12 cellular contexts compared by ENCODE assay signal in genomic region chr6:146990821-146991798, GRCh38.
DNase-seq lines count a peak whose midpoint lies in the region; ATAC-seq and TF ChIP-seq lines count a peak whose summit lies in the region.
"Had no signal": no experiment of that assay in that cellular context is flagged by ENCODE, and none has a peak within 500 bp of the region (broad histone marks: within the 10 kb centered on the region; RNA-seq: fewer than 3 reads in every experiment).

No MANE protein-coding gene starts in this region.

- WGBS in spleen, 5 donors: 77 to 90% (median 84%) methylated on average over 11 of the region's 11 CpGs
- 85 to 88% methylated on average over 11 of the region's 11 CpGs for WGBS in thyroid gland, 2 donors

- in situ Hi-C loops in Panc1 (cut with HindIII; ENCODE audit: low pct_unique_long_range_greater_than_20kb, low sequenced_read_pairs): no loop called here

- TF ChIP-seq CTCF in Panc1 (IDR thresholded peaks at IDR 0.05) (no peak), mucosa of descending colon (IDR thresholded peaks at IDR 0.05) (no peak), lower lobe of right lung (IDR thresholded peaks at IDR 0.05) (no peak), spleen (IDR thresholded peaks at IDR 0.05 in 8 of 11, conservative IDR thresholded peaks at IDR 0.05 in 3 of 11) (no peak), thyroid gland (IDR thresholded peaks at IDR 0.05) (no peak)

- intact Hi-C loops in Panc1 (cut with micrococcal nuclease; ENCODE audit: unreplicated experiment): no loop called here
- intact Hi-C loops in mucosa of descending colon (cut with DNase I, micrococcal nuclease): no loop called here
- intact Hi-C loops in lower lobe of right lung (cut with DNase I): no loop called here
- intact Hi-C loops in spleen (cut with DNase I; ENCODE audit: low total_unique reads): no loop called here
- intact Hi-C loops in thyroid gland (cut with DNase I): no loop called here

- H3K27me3 ChIP-seq in Panc1 (ENCODE audit: control insufficient read depth, insufficient read depth, low read length): no peaks in the 10 kb centered on the region
- H3K27me3 ChIP-seq in lower lobe of right lung (ENCODE audit: low read depth): no peaks in the 10 kb centered on the region
- H3K27me3 ChIP-seq in spleen (replicated peaks in 1 of 7): no peaks in the 10 kb centered on the region
- H3K27me3 ChIP-seq in thyroid gland: no peaks in the 10 kb centered on the region
- H3K27me3 ChIP-seq: body of pancreas had no signal

- no peak for ATAC-seq in Panc1
- ATAC-seq in mucosa of descending colon: peak; percentile 95
- no peak for ATAC-seq in lower lobe of right lung
- ATAC-seq: body of pancreas had no signal

- H3K27ac ChIP-seq in Panc1 (ENCODE audit: low read length): peak overlapping the region; percentile 53; the same call in 1 of the 2 replicates
- H3K27ac ChIP-seq in lower lobe of right lung: no peak overlapping the region
- no peak overlapping the region for H3K27ac ChIP-seq in spleen
- no peak overlapping the region for H3K27ac ChIP-seq in thyroid gland
- H3K27ac ChIP-seq: body of pancreas had no signal

- no peaks in the 10 kb centered on the region for H3K36me3 ChIP-seq in Panc1 (ENCODE audit: control insufficient read depth, insufficient read depth, low read length)
- no peaks in the 10 kb centered on the region for H3K36me3 ChIP-seq in mucosa of descending colon (ENCODE audit: low read depth)
- no peaks in the 10 kb centered on the region for H3K36me3 ChIP-seq in lower lobe of right lung
- H3K36me3 ChIP-seq in spleen: no peaks in the 10 kb centered on the region
- no peaks in the 10 kb centered on the region for H3K36me3 ChIP-seq in thyroid gland

- no peaks in the 10 kb centered on the region for H3K9me3 ChIP-seq in Panc1 (ENCODE audit: control insufficient read depth, insufficient read depth, low read depth, low read length)
- H3K9me3 ChIP-seq in mucosa of descending colon: no peaks in the 10 kb centered on the region
- H3K9me3 ChIP-seq in lower lobe of right lung: no peaks in the 10 kb centered on the region
- H3K9me3 ChIP-seq in spleen: peaks cover 0 to 14% (median 0%) of the 10 kb centered on the region in 8 donors
- H3K9me3 ChIP-seq in thyroid gland: no peaks in the 10 kb centered on the region
- H3K9me3 ChIP-seq: body of pancreas had no signal

- CTCF ChIA-PET in Panc1 (lab: Charles Lee): no interaction called here

- peak; percentile 50 for DNase-seq in EL
- peak; percentile 50 for DNase-seq in Panc1 (ENCODE audit: low read depth, low spot score)
- peak; percentile 56 for DNase-seq in dermis blood vessel endothelial cell
- no peak for DNase-seq in mucosa of descending colon
- no peak for DNase-seq in lower lobe of right lung
- DNase-seq in HuH-7 (ENCODE audit: low spot score): no peak
- no peak for DNase-seq in spleen
- DNase-seq in thyroid gland: no peak
- DNase-seq: activated CD4-positive, alpha-beta T cell treated with anti-CD3 and anti-CD28 coated beads for 48 hours; body of pancreas; NCI-H774; stimulated activated CD4-positive, alpha-beta T cell treated with anti-CD3 and anti-CD28 coated beads, Interleukin-4, amount 100 ng/mL, for 4 hours had no signal

- POLR2A ChIA-PET in Panc1 (lab: Charles Lee): interaction anchor here (0.6 kb wide), 1 partner anchor 30 kb away, joined by 3 read pairs; no protein-coding TSS in a partner anchor

- TF ChIP-seq POLR2A in spleen (IDR thresholded peaks at IDR 0.05) (no peak), thyroid gland (IDR thresholded peaks at IDR 0.05) (no peak)

- BruUV-seq in Panc1 (replicated peaks; lab: Mats Ljungman, UMichigan): no TSS peak

- H3K4me3 ChIP-seq in Panc1 (ENCODE audit: low read depth in 2 of 2, low read length in 2 of 2): no peak overlapping the region
- H3K4me3 ChIP-seq in mucosa of descending colon: no peak overlapping the region
- no peak overlapping the region for H3K4me3 ChIP-seq in lower lobe of right lung
- H3K4me3 ChIP-seq in spleen: no peak overlapping the region
- no peak overlapping the region for H3K4me3 ChIP-seq in thyroid gland (replicated peaks in 1 of 3)
- H3K4me3 ChIP-seq: body of pancreas had no signal

- H3K4me1 ChIP-seq in Panc1 (ENCODE audit: control insufficient read depth, insufficient read depth, low read length) (no peaks in the 10 kb centered on the region), mucosa of descending colon (ENCODE audit: low read depth) (no peaks in the 10 kb centered on the region), lower lobe of right lung (no peaks in the 10 kb centered on the region), spleen (no peaks in the 10 kb centered on the region), thyroid gland (no peaks in the 10 kb centered on the region)
- H3K4me1 ChIP-seq: body of pancreas had no signal

Comparison
In these comparisons a context has a peak if more than half of its experiments do, and no peak if none do; other contexts are left out.
1. DNase-seq: peak in EL (single experiment), Panc1 (single experiment) and dermis blood vessel endothelial cell (single experiment); none in mucosa of descending colon (0 of 3), lower lobe of right lung (single experiment), HuH-7 (single experiment), spleen (single experiment) and thyroid gland (0 of 2).